In the genomic region with DNA sequence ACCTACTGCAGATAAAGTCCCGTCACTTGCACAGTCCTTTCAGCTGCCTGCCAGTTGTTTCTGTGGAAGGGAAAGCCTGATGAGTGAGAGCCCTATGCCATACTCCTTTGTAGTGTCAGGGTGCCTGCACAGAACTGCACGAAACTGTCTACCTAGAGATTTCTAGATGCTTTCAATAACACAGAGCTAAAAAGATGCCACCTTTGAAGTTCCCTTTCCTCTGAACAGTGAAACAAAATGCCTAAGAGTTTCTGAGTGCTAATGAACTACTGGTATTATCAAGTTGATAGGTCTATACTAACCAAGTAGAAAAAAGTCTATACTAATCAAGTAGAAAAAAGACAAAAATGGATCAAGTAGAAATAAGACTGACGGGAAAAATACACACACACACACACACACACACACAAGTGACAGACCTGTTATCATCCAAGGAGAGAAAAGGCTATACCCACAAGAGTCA, we compare ENCODE assay signal across 1 cellular context.
TF ChIP-seq lines count a peak whose summit lies in the region.

No MANE protein-coding gene starts in this region.

TF ChIP-seq in HEK293T, 16 proteins besides CTCF, POLR2A, EP300 and RAD21 (continued from another document):
- TF ChIP-seq, protein P1, sequence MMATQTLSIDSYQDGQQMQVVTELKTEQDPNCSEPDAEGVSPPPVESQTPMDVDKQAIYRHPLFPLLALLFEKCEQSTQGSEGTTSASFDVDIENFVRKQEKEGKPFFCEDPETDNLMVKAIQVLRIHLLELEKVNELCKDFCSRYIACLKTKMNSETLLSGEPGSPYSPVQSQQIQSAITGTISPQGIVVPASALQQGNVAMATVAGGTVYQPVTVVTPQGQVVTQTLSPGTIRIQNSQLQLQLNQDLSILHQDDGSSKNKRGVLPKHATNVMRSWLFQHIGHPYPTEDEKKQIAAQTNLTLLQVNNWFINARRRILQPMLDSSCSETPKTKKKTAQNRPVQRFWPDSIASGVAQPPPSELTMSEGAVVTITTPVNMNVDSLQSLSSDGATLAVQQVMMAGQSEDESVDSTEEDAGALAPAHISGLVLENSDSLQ (IDR thresholded peaks at IDR 0.05), result no peak
- TF ChIP-seq FOXK2 (IDR thresholded peaks at IDR 0.05), result no peak
- no peak for TF ChIP-seq FOXM1 (IDR thresholded peaks at IDR 0.05; ENCODE audit: borderline replicate concordance)
